In the genomic region with DNA sequence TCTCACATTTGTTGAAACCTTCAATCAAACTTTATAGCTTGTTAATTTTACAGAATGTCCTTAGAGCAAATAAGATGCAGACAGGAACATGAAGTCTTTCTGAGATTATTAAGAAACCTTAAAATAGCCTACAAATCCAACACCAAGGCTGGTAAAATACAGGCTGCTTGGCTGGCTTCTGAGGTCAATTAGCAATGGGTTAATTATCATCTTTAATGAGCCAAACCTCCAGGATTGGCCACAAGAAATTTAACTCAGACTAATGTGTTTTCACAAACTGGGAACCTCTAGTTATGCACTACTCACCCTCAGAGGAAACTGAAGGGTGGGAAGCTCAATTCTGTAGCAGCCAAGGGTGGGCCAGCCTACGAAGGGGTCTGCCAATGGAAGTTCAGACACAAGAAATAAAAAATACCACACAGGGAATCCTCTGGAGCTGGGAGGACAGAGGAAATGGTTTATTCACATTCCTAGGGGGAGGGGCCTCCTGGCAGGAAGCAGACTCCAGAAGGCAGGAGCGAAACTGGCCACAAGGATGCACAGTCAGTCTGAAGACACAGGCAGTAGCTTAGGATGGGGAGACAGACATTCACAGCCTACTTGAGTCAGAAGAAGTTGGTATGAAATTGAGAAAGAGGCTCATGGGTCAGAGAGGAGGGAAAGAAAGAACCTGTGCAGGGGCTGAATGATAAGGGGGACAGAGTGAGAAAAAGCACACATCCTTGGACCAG, we compare ENCODE assay signal across 8 cellular contexts. TPM values are rescaled to one million over a fixed set of nuclear protein-coding genes. Genes with fewer than 3 reads are reported as not detected.
DNase-seq lines count a peak whose midpoint lies in the region; ATAC-seq and TF ChIP-seq lines count a peak whose summit lies in the region.

No MANE protein-coding gene starts in this region.

- H3K9me3 ChIP-seq in heart left ventricle (no peaks in the 10 kb centered on the region), skeletal muscle satellite cell (replicated peaks; ENCODE audit: low read length) (no peaks in the 10 kb centered on the region)

- H3K27me3 ChIP-seq in heart left ventricle (no peaks in the 10 kb centered on the region), skeletal muscle satellite cell (ENCODE audit: control insufficient read depth, insufficient read depth, low read length) (no peaks in the 10 kb centered on the region)

- peaks cover 10 to 80% (median 64%) of the 10 kb centered on the region in 12 donors for H3K4me1 ChIP-seq in heart left ventricle
- peaks cover 30% of the 10 kb centered on the region for H3K4me1 ChIP-seq in skeletal muscle satellite cell (ENCODE audit: control insufficient read depth, insufficient read depth, low read length)

- 37 to 62% (median 45%) methylated on average over 2 of the region's 2 CpGs for whole genome bisulfite sequencing in heart left ventricle, 4 donors

- H3K36me3 ChIP-seq in heart left ventricle = no peaks in the 10 kb centered on the region
- H3K36me3 ChIP-seq in skeletal muscle satellite cell (ENCODE audit: insufficient read depth, low read length) = no peaks in the 10 kb centered on the region

- POLR2A ChIA-PET in activated CD4-positive, alpha-beta T cell treated with anti-CD3 and anti-CD28 coated beads, Interleukin-2, amount 10 ng/mL, durations not matched to agents 7 days and 5 days (lab: Charles Lee) = interaction anchor here (0.6 to 0.7 kb wide), 2 partner anchors 153 to 175 kb away, joined by 3 read pairs; no protein-coding TSS in a partner anchor
- POLR2A ChIA-PET in WTC11 (lab: Charles Lee) = interaction anchor here (0.6 to 1.3 kb wide), 3 partner anchors 13 to 47 kb away, joined by 3 to 6 read pairs (median 6); no protein-coding TSS in a partner anchor

- H3K27ac Mint-ChIP-seq in activated CD4-positive, alpha-beta T cell treated with anti-CD3 and anti-CD28 coated beads, Interleukin-2, amount 10 ng/mL, durations not matched to agents 7 days and 5 days = peak overlapping the region; percentile 94
- H3K27ac Mint-ChIP-seq in WTC11 = peak overlapping the region; percentile 96

- no peaks in the 10 kb centered on the region for H3K9me3 Mint-ChIP-seq in activated CD4-positive, alpha-beta T cell treated with anti-CD3 and anti-CD28 coated beads, Interleukin-2, amount 10 ng/mL, durations not matched to agents 7 days and 5 days
- H3K9me3 Mint-ChIP-seq in WTC11 = no peaks in the 10 kb centered on the region

- DNase-seq in activated CD4-positive, alpha-beta T cell treated with anti-CD3 and anti-CD28 coated beads, Interleukin-2, amount 10 ng/mL, durations not matched to agents 7 days and 5 days = no peak
- DNase-seq in activated CD4-positive, alpha-beta T cell treated with anti-CD3 and anti-CD28 coated beads for 4 hours = no peak
- peak; percentile 65 for DNase-seq in WTC11 (ENCODE audit: low spot score)
- peak in 4 of 5 donors; percentile 74 to 86 (median 80) for DNase-seq in heart left ventricle
- DNase-seq in DMS114 treated with DMSO at 0.1 percent for 48 hours (lab: John Stamatoyannopoulos, UW; ENCODE audit: unreplicated experiment) = no peak

- peaks cover 72% of the 10 kb centered on the region for H3K4me1 Mint-ChIP-seq in activated CD4-positive, alpha-beta T cell treated with anti-CD3 and anti-CD28 coated beads, Interleukin-2, amount 10 ng/mL, durations not matched to agents 7 days and 5 days
- peaks cover 44% of the 10 kb centered on the region for H3K4me1 Mint-ChIP-seq in WTC11

- peak overlapping the region; percentile 84 for H3K4me3 Mint-ChIP-seq in activated CD4-positive, alpha-beta T cell treated with anti-CD3 and anti-CD28 coated beads, Interleukin-2, amount 10 ng/mL, durations not matched to agents 7 days and 5 days
- H3K4me3 Mint-ChIP-seq in WTC11 = no peak overlapping the region

- CTCF ChIA-PET in activated CD4-positive, alpha-beta T cell treated with anti-CD3 and anti-CD28 coated beads, Interleukin-2, amount 10 ng/mL, durations not matched to agents 7 days and 5 days (lab: Charles Lee) = interaction anchor here (0.6 to 3.9 kb wide), 7 partner anchors 12 to 154 kb away, joined by 4 to 24 read pairs (median 6); partner anchors contain the start of gene HIC1
- CTCF ChIA-PET in WTC11 (lab: Charles Lee) = interaction anchor here (1.0 to 2.8 kb wide), 18 partner anchors 9 to 161 kb away, joined by 3 to 26 read pairs (median 5); no protein-coding TSS in a partner anchor

- peak overlapping the region; percentile 25 for H3K4me2 ChIP-seq in skeletal muscle satellite cell (ENCODE audit: low read length)

- no peak for TF ChIP-seq CTCF in WTC11 (IDR thresholded peaks at IDR 0.05)
- peak in 9 of 12 donors; percentile 8 to 59 (median 30) for TF ChIP-seq CTCF in heart left ventricle (IDR thresholded peaks at IDR 0.05)

- no peaks in the 10 kb centered on the region for H3K27me3 Mint-ChIP-seq in activated CD4-positive, alpha-beta T cell treated with anti-CD3 and anti-CD28 coated beads, Interleukin-2, amount 10 ng/mL, durations not matched to agents 7 days and 5 days
- no peaks in the 10 kb centered on the region for H3K27me3 Mint-ChIP-seq in WTC11 (ENCODE audit: low read depth)

- peaks cover 32% of the 10 kb centered on the region for H3K36me3 Mint-ChIP-seq in activated CD4-positive, alpha-beta T cell treated with anti-CD3 and anti-CD28 coated beads, Interleukin-2, amount 10 ng/mL, durations not matched to agents 7 days and 5 days (ENCODE audit: low read depth)
- H3K36me3 Mint-ChIP-seq in WTC11 = no peaks in the 10 kb centered on the region

- H3K4me3 ChIP-seq in heart left ventricle = peak overlapping the region in 2 of 12 donors; percentile 14 to 49
- no peak overlapping the region for H3K4me3 ChIP-seq in skeletal muscle satellite cell (ENCODE audit: low read length)

- TF ChIP-seq POLR2A in heart left ventricle (IDR thresholded peaks at IDR 0.05) = no peak
- no peak for TF ChIP-seq POLR2A in GM18505 (IDR thresholded peaks at IDR 0.05; ENCODE audit: borderline replicate concordance, extremely low read depth, insufficient read depth, insufficient read length)

- peak overlapping the region; percentile 15 to 93 (median 88) for H3K27ac ChIP-seq in heart left ventricle

- intact Hi-C loops in heart left ventricle (cut with DNase I) = loop anchor here in 4 of 10 donors (5.0 to 10.0 kb wide), 4 partner anchors 34 to 144 kb away; partner anchors contain the start of gene HIC1 (in 2 of the 4)

- peak overlapping the region; percentile 27 for H3K9ac ChIP-seq in skeletal muscle satellite cell (ENCODE audit: low read depth, low read length)

- ATAC-seq in WTC11 = peak; percentile 86
- peak; percentile 34 to 64 (median 54) for ATAC-seq in heart left ventricle
- no peak for ATAC-seq in GM18505 (IDR thresholded peaks at IDR 0.05; ENCODE audit: unreplicated experiment)
- ATAC-seq in GM21528 (IDR thresholded peaks at IDR 0.05; ENCODE audit: low FRiP score, unreplicated experiment) = no peak

TF ChIP-seq in WTC11, 78 proteins besides CTCF, POLR2A, EP300 and RAD21:
- TF ChIP-seq TEAD4 (CRISPR knock-in tag; IDR thresholded peaks at IDR 0.05) (0 out of 2 replicates have a peak, but pooled peaks have one; percentile 49), ZNF416 (CRISPR knock-in tag; IDR thresholded peaks at IDR 0.05) (no peak), CBFB (CRISPR knock-in tag; IDR thresholded peaks at IDR 0.05; ENCODE audit: low read depth) (no peak)

RNA-seq across cellular contexts. Expression of gene HIC1, which starts 36.1 kb away (rescaled TPM):
- total RNA-seq in activated CD4-positive, alpha-beta T cell treated with anti-CD3 and anti-CD28 coated beads, Interleukin-2, amount 10 ng/mL, durations not matched to agents 7 days and 5 days = 10 to 100 TPM; 29.0 to 31.0 TPM
- total RNA-seq in WTC11 (2021) (0.37 to 0.46 TPM (median 0.39 TPM) in 3 replicates), heart left ventricle (10 to 100 TPM in 7 of 9 donors, 1 to 10 TPM in 2; 8.9 to 29.6 (median 16.7) TPM)
- 10 to 100 TPM in 1 of 2 donors, 1 to 10 TPM in 1; 8.3 to 11.7 TPM for polyA plus RNA-seq in heart left ventricle
- total RNA-seq in skeletal muscle satellite cell (2012; rRNA removed) = 16.2 and 29.9 TPM in 2 replicates

RNA-seq across cellular contexts. Expression of gene OVCA2, which starts 49.1 kb away (rescaled TPM):
- total RNA-seq in activated CD4-positive, alpha-beta T cell treated with anti-CD3 and anti-CD28 coated beads, Interleukin-2, amount 10 ng/mL, durations not matched to agents 7 days and 5 days = 10 to 100 TPM; 36.8 to 37.9 TPM
- total RNA-seq in WTC11 (2021) (18.4 to 23.5 TPM (median 20.5 TPM) in 3 replicates), heart left ventricle (10 to 100 TPM; 16.0 to 30.2 (median 20.0) TPM)
- 10 to 100 TPM; 26.6 to 52.4 TPM for polyA plus RNA-seq in heart left ventricle
- 57.8 and 60.9 TPM in 2 replicates for total RNA-seq in skeletal muscle satellite cell (2012; rRNA removed)

Comparison
In these comparisons a context has a peak if more than half of its experiments do, and no peak if none do; other contexts are left out.
1. DNase-seq: peak in WTC11 (single experiment) and heart left ventricle (4 of 5); none in activated CD4-positive, alpha-beta T cell treated with anti-CD3 and anti-CD28 coated beads, Interleukin-2, amount 10 ng/mL, durations not matched to agents 7 days and 5 days (single experiment), activated CD4-positive, alpha-beta T cell treated with anti-CD3 and anti-CD28 coated beads for 4 hours (0 of 2) and DMS114 treated with DMSO at 0.1 percent for 48 hours (single experiment).
2. ATAC-seq: peak in WTC11 (single experiment) and heart left ventricle (4 of 4); none in GM18505 (single experiment) and GM21528 (single experiment).